In genomic region chr3:39154323-39155021, GRCh38 we compare ENCODE assay signal across 1 cellular context.
A peak's percentile ranks its signal among the peaks of the same experiment; 100 is the strongest.
TF ChIP-seq lines count a peak whose summit lies in the region.

No MANE protein-coding gene starts in this region.

TF ChIP-seq in K562, 482 proteins besides CTCF, POLR2A, EP300 and RAD21 (continued from another document and continues in another):
- TF ChIP-seq, protein P1, sequence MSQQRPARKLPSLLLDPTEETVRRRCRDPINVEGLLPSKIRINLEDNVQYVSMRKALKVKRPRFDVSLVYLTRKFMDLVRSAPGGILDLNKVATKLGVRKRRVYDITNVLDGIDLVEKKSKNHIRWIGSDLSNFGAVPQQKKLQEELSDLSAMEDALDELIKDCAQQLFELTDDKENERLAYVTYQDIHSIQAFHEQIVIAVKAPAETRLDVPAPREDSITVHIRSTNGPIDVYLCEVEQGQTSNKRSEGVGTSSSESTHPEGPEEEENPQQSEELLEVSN (IDR thresholded peaks at IDR 0.05; ENCODE audit: borderline replicate concordance in 1 of 2, extremely low read depth in 1 of 2, insufficient read depth in 1 of 2, insufficient read length in 1 of 2, low read depth in 1 of 2, low read length in 1 of 2, poor library complexity in 1 of 2, severe bottlenecking in 1 of 2), result peak in 1 of 2 experiments; percentile 40
- TF ChIP-seq ZNF133 (CRISPR knock-in tag; IDR thresholded peaks at IDR 0.05), result no peak
- 0 out of 2 replicates have a peak, but pooled peaks have one; percentile 30 for TF ChIP-seq ZNF407 (IDR thresholded peaks at IDR 0.05; ENCODE audit: low read depth)
- peak; percentile 65; the same call in 1 of the 2 replicates for TF ChIP-seq LEF1 (IDR thresholded peaks at IDR 0.05)
- TF ChIP-seq HNRNPLL (IDR thresholded peaks at IDR 0.05; ENCODE audit: low read depth, low read length, poor library complexity, severe bottlenecking), result peak; percentile 51
- peak; percentile 44; the same call in 1 of the 2 replicates for TF ChIP-seq L3MBTL2 (IDR thresholded peaks at IDR 0.05)
- TF ChIP-seq ZNF277 (CRISPR knock-in tag; IDR thresholded peaks at IDR 0.05; ENCODE audit: borderline replicate concordance), result no peak
- TF ChIP-seq, protein P2, sequence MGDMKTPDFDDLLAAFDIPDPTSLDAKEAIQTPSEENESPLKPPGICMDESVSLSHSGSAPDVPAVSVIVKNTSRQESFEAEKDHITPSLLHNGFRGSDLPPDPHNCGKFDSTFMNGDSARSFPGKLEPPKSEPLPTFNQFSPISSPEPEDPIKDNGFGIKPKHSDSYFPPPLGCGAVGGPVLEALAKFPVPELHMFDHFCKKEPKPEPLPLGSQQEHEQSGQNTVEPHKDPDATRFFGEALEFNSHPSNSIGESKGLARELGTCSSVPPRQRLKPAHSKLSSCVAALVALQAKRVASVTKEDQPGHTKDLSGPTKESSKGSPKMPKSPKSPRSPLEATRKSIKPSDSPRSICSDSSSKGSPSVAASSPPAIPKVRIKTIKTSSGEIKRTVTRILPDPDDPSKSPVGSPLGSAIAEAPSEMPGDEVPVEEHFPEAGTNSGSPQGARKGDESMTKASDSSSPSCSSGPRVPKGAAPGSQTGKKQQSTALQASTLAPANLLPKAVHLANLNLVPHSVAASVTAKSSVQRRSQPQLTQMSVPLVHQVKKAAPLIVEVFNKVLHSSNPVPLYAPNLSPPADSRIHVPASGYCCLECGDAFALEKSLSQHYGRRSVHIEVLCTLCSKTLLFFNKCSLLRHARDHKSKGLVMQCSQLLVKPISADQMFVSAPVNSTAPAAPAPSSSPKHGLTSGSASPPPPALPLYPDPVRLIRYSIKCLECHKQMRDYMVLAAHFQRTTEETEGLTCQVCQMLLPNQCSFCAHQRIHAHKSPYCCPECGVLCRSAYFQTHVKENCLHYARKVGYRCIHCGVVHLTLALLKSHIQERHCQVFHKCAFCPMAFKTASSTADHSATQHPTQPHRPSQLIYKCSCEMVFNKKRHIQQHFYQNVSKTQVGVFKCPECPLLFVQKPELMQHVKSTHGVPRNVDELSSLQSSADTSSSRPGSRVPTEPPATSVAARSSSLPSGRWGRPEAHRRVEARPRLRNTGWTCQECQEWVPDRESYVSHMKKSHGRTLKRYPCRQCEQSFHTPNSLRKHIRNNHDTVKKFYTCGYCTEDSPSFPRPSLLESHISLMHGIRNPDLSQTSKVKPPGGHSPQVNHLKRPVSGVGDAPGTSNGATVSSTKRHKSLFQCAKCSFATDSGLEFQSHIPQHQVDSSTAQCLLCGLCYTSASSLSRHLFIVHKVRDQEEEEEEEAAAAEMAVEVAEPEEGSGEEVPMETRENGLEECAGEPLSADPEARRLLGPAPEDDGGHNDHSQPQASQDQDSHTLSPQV (IDR thresholded peaks at IDR 0.05), result 0 out of 2 replicates have a peak, but pooled peaks have one; percentile 37
- peak; percentile 83 to 92 for TF ChIP-seq MAZ (CRISPR knock-in tag; conservative IDR thresholded peaks at IDR 0.05 in 1 of 2, IDR thresholded peaks at IDR 0.05 in 1 of 2)
- TF ChIP-seq ZNF384 (IDR thresholded peaks at IDR 0.05; ENCODE audit: low read depth, low read length), result no peak
- TF ChIP-seq USF1 (CRISPR knock-in tag; IDR thresholded peaks at IDR 0.05), result peak; percentile 23; the same call in 1 of the 2 replicates
- peak; percentile 62; the same call in 1 of the 2 replicates for TF ChIP-seq TFAP4 (CRISPR knock-in tag; IDR thresholded peaks at IDR 0.05; ENCODE audit: borderline replicate concordance)
- no peak for TF ChIP-seq TAF15 (IDR thresholded peaks at IDR 0.05; ENCODE audit: low read depth, low read length)
- peak; percentile 91 for TF ChIP-seq BCOR (IDR thresholded peaks at IDR 0.05)
- TF ChIP-seq SMARCE1 (IDR thresholded peaks at IDR 0.05), result peak; percentile 55; the same call in 1 of the 2 replicates
- 0 out of 2 replicates have a peak, but pooled peaks have one; percentile 8 for TF ChIP-seq IFI16 (CRISPR knock-in tag; IDR thresholded peaks at IDR 0.05)
- peak; percentile 16 for TF ChIP-seq SAP30 (IDR thresholded peaks at IDR 0.05; ENCODE audit: borderline replicate concordance, insufficient read depth, low read depth, low read length, poor library complexity, severe bottlenecking)
- TF ChIP-seq, protein P3, sequence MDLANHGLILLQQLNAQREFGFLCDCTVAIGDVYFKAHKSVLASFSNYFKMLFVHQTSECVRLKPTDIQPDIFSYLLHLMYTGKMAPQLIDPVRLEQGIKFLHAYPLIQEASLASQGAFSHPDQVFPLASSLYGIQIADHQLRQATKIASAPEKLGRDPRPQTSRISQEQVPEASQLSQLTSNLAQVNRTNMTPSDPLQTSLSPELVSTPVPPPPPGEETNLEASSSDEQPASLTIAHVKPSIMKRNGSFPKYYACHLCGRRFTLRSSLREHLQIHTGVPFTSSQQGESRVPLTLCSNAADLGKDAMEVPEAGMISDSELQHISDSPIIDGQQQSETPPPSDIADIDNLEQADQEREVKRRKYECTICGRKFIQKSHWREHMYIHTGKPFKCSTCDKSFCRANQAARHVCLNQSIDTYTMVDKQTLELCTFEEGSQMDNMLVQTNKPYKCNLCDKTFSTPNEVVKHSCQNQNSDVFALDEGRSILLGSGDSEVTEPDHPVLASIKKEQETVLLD (IDR thresholded peaks at IDR 0.05), result 0 out of 2 replicates have a peak, but pooled peaks have one; percentile 49
- TF ChIP-seq TARDBP (IDR thresholded peaks at IDR 0.05), result peak; percentile 58; the same call in 1 of the 2 replicates
- no peak for TF ChIP-seq DMBX1 (CRISPR knock-in tag; IDR thresholded peaks at IDR 0.05; ENCODE audit: borderline replicate concordance)
- TF ChIP-seq PHF8 (IDR thresholded peaks at IDR 0.05; ENCODE audit: borderline replicate concordance, low read length), result peak; percentile 56; the same call in 1 of the 2 replicates
- TF ChIP-seq MEIS2 (IDR thresholded peaks at IDR 0.05; ENCODE audit: partially characterized antibody), result peak; percentile 33
- peak in 1 of 3 experiments; percentile 37 for TF ChIP-seq YY1 (IDR thresholded peaks at IDR 0.05; ENCODE audit: borderline replicate concordance in 1 of 3, control insufficient read depth in 1 of 3, extremely low read depth in 1 of 3, insufficient read depth in 3 of 3, insufficient read length in 1 of 3, insufficient replicate concordance in 2 of 3, low read depth in 1 of 3, low read length in 2 of 3)
- no peak for TF ChIP-seq TAL1 (IDR thresholded peaks at IDR 0.05)
- peak; percentile 77 for TF ChIP-seq HLTF (IDR thresholded peaks at IDR 0.05)
- TF ChIP-seq PHF20 (IDR thresholded peaks at IDR 0.05; ENCODE audit: partially characterized antibody), result no peak
- no peak for TF ChIP-seq FOXA1 (IDR thresholded peaks at IDR 0.05; ENCODE audit: borderline replicate concordance)
- TF ChIP-seq KDM4B (IDR thresholded peaks at IDR 0.05; ENCODE audit: borderline replicate concordance in 2 of 2, low read depth in 1 of 2), result 0 out of 4 replicates have a peak, but pooled peaks of 1 of the 2 experiments have one; percentile 38
- 0 out of 4 replicates have a peak, but pooled peaks of 1 of the 2 experiments have one; percentile 16 for TF ChIP-seq SRF (CRISPR knock-in tag; IDR thresholded peaks at IDR 0.05)
- no peak for TF ChIP-seq GTF2A2 (tag; IDR thresholded peaks at IDR 0.05)
- no peak; the same call in 1 of the 2 replicates for TF ChIP-seq JUND (IDR thresholded peaks at IDR 0.05; ENCODE audit: borderline replicate concordance, low read depth, low read length)
- peak; percentile 54; the same call in 1 of the 3 replicates for TF ChIP-seq JUND (tag; IDR thresholded peaks at IDR 0.05; ENCODE audit: borderline replicate concordance, low read depth, low read length)
- no peak for TF ChIP-seq THRB (CRISPR knock-in tag; conservative IDR thresholded peaks at IDR 0.05)
- TF ChIP-seq NFYB (IDR thresholded peaks at IDR 0.05; ENCODE audit: extremely low read depth, insufficient read length), result no peak
- TF ChIP-seq ATF7 (IDR thresholded peaks at IDR 0.05), result peak; percentile 68
- peak; percentile 45 for TF ChIP-seq ARID1B (IDR thresholded peaks at IDR 0.05)
- TF ChIP-seq CTBP1 (IDR thresholded peaks at IDR 0.05; ENCODE audit: borderline replicate concordance), result peak; percentile 80
- TF ChIP-seq ATF3 (IDR thresholded peaks at IDR 0.05), result no peak
- peak; percentile 20; the same call in 1 of the 2 replicates for TF ChIP-seq ATF3 (CRISPR knock-in tag; conservative IDR thresholded peaks at IDR 0.05)
- peak; percentile 68 for TF ChIP-seq ESRRA (IDR thresholded peaks at IDR 0.05; ENCODE audit: borderline replicate concordance, low read depth)
- 0 out of 2 replicates have a peak, but pooled peaks have one; percentile 39 for TF ChIP-seq ERF (CRISPR knock-in tag; IDR thresholded peaks at IDR 0.05)
